ENCODE assay signal across 1 cellular context in genomic region chr19:5799247-5800241, GRCh38.
A peak's percentile ranks its signal among the peaks of the same experiment; 100 is the strongest.
TF ChIP-seq lines count a peak whose summit lies in the region.

No MANE protein-coding gene starts in this region.

TF ChIP-seq in K562, 482 proteins besides CTCF, POLR2A, EP300 and RAD21 (continued from another document and continues in another):
- TF ChIP-seq SAFB2 (IDR thresholded peaks at IDR 0.05; ENCODE audit: borderline replicate concordance, low read depth, low read length, severe bottlenecking) = no peak
- TF ChIP-seq MTF1 (CRISPR knock-in tag; IDR thresholded peaks at IDR 0.05; ENCODE audit: borderline replicate concordance) = no peak
- no peak for TF ChIP-seq ZNF277 (CRISPR knock-in tag; IDR thresholded peaks at IDR 0.05; ENCODE audit: borderline replicate concordance)
- TF ChIP-seq GABPB1 (CRISPR knock-in tag; IDR thresholded peaks at IDR 0.05) = peak; percentile 56; the same call in 1 of the 2 replicates
- no peak for TF ChIP-seq U2AF1 (optimal IDR thresholded peaks at IDR 0.05; ENCODE audit: low read depth, low read length)
- peak; percentile 97 for TF ChIP-seq HNRNPL (IDR thresholded peaks at IDR 0.05; ENCODE audit: low read depth, low read length)
- peak; percentile 97 for TF ChIP-seq POLR2AphosphoS5 (IDR thresholded peaks at IDR 0.05; ENCODE audit: control insufficient read depth, insufficient read depth, low read depth, low read length)
- TF ChIP-seq ZNF311 (CRISPR knock-in tag; IDR thresholded peaks at IDR 0.05) = 0 out of 2 replicates have a peak, but pooled peaks have one; percentile 60
- no peak for TF ChIP-seq HCFC1 (IDR thresholded peaks at IDR 0.05; ENCODE audit: low read depth, low read length)
- TF ChIP-seq SUPT5H (IDR thresholded peaks at IDR 0.05) = no peak
- TF ChIP-seq ARID4B (CRISPR knock-in tag; IDR thresholded peaks at IDR 0.05) = peak; percentile 42; the same call in 1 of the 2 replicates
- no peak for TF ChIP-seq ZNF407 (IDR thresholded peaks at IDR 0.05; ENCODE audit: low read depth)
- TF ChIP-seq PRPF4 (IDR thresholded peaks at IDR 0.05; ENCODE audit: insufficient read depth, low read depth, low read length, poor library complexity, severe bottlenecking) = no peak
- TF ChIP-seq PRMT5 (CRISPR knock-in tag; IDR thresholded peaks at IDR 0.05) = no peak
- no peak for TF ChIP-seq ZKSCAN3 (CRISPR knock-in tag; IDR thresholded peaks at IDR 0.05)
- TF ChIP-seq SETDB1 (IDR thresholded peaks at IDR 0.05; ENCODE audit: low read length) = no peak
- peak; percentile 53; the same call in 1 of the 2 replicates for TF ChIP-seq MXI1 (IDR thresholded peaks at IDR 0.05; ENCODE audit: low read depth, low read length)
- no peak for TF ChIP-seq BRD9 (IDR thresholded peaks at IDR 0.05; ENCODE audit: low read depth, partially characterized antibody)
- TF ChIP-seq GATAD2A (IDR thresholded peaks at IDR 0.05) = peak; percentile 98
- TF ChIP-seq ZFP91 (CRISPR knock-in tag; IDR thresholded peaks at IDR 0.05) = no peak
- no peak for TF ChIP-seq CBX8 (IDR thresholded peaks at IDR 0.05; ENCODE audit: borderline replicate concordance, extremely low read depth, low read depth, low read length, poor library complexity, severe bottlenecking)
- TF ChIP-seq MXD1 (CRISPR knock-in tag; IDR thresholded peaks at IDR 0.05; ENCODE audit: borderline replicate concordance, poor library complexity, severe bottlenecking) = no peak
- 0 out of 2 replicates have a peak, but pooled peaks have one; percentile 37 for TF ChIP-seq KLF1 (tag; IDR thresholded peaks at IDR 0.05)
- TF ChIP-seq ZNF24 (IDR thresholded peaks at IDR 0.05) = no peak
- no peak for TF ChIP-seq NCOA6 (IDR thresholded peaks at IDR 0.05)
- no peak for TF ChIP-seq CREBBP (IDR thresholded peaks at IDR 0.05; ENCODE audit: low read depth, low read length)
- no peak for TF ChIP-seq MED1 (CRISPR knock-in tag; IDR thresholded peaks at IDR 0.05; ENCODE audit: borderline replicate concordance)
- no peak for TF ChIP-seq TEAD2 (tag; IDR thresholded peaks at IDR 0.05)
- peak; percentile 83 for TF ChIP-seq PCBP1 (IDR thresholded peaks at IDR 0.05; ENCODE audit: low read depth, low read length, poor library complexity, severe bottlenecking)
- TF ChIP-seq ZNF699 (CRISPR knock-in tag; IDR thresholded peaks at IDR 0.05; ENCODE audit: insufficient replicate concordance) = no peak
- TF ChIP-seq ATF3 (IDR thresholded peaks at IDR 0.05) = no peak
- TF ChIP-seq ATF3 (CRISPR knock-in tag; conservative IDR thresholded peaks at IDR 0.05) = no peak
- TF ChIP-seq TBL1XR1 (IDR thresholded peaks at IDR 0.05; ENCODE audit: low read length in 2 of 2) = peak; percentile 16 to 85; a peak in 3 of 4 replicates
- TF ChIP-seq PHB2 (IDR thresholded peaks at IDR 0.05; ENCODE audit: low read depth) = peak; percentile 87
- TF ChIP-seq RBM22 (IDR thresholded peaks at IDR 0.05; ENCODE audit: low read depth, low read length, poor library complexity, severe bottlenecking) = no peak
- peak; percentile 99 for TF ChIP-seq MYNN (IDR thresholded peaks at IDR 0.05)
- TF ChIP-seq MYNN (CRISPR knock-in tag; IDR thresholded peaks at IDR 0.05) = no peak
- no peak for TF ChIP-seq PHTF2 (CRISPR knock-in tag; IDR thresholded peaks at IDR 0.05)
- TF ChIP-seq GATAD2B (IDR thresholded peaks at IDR 0.05; ENCODE audit: borderline replicate concordance) = no peak
- TF ChIP-seq NBN (IDR thresholded peaks at IDR 0.05; ENCODE audit: low read depth) = peak; percentile 88
- no peak; the same call in 1 of the 2 replicates for TF ChIP-seq NR2C2 (CRISPR knock-in tag; IDR thresholded peaks at IDR 0.05)
- TF ChIP-seq NR2C2 (tag; IDR thresholded peaks at IDR 0.05) = peak; percentile 70; the same call in 1 of the 2 replicates
- no peak for TF ChIP-seq SIX5 (IDR thresholded peaks at IDR 0.05; ENCODE audit: borderline replicate concordance in 1 of 2, insufficient read depth in 1 of 2, low read depth in 1 of 2, low read length in 2 of 2)
- TF ChIP-seq RBFOX2 (IDR thresholded peaks at IDR 0.05; ENCODE audit: low read depth, low read length) = peak; percentile 59
- TF ChIP-seq RFX1 (IDR thresholded peaks at IDR 0.05) = no peak
- TF ChIP-seq ZEB2 (IDR thresholded peaks at IDR 0.05) = peak; percentile 68
- TF ChIP-seq MAFF (IDR thresholded peaks at IDR 0.05; ENCODE audit: low read length) = no peak
- TF ChIP-seq FOXJ3 (CRISPR knock-in tag; IDR thresholded peaks at IDR 0.05) = no peak
- peak; percentile 58; the same call in 1 of the 2 replicates for TF ChIP-seq ZNF134 (CRISPR knock-in tag; conservative IDR thresholded peaks at IDR 0.05)
- TF ChIP-seq ZNF764 (CRISPR knock-in tag; IDR thresholded peaks at IDR 0.05; ENCODE audit: low read depth) = no peak
- peak; percentile 94 for TF ChIP-seq VEZF1 (CRISPR knock-in tag; IDR thresholded peaks at IDR 0.05)
- peak; percentile 93 for TF ChIP-seq SMAD1 (IDR thresholded peaks at IDR 0.05; ENCODE audit: low read depth, low read length, partially characterized antibody)
- TF ChIP-seq MYBL2 (IDR thresholded peaks at IDR 0.05; ENCODE audit: low read depth) = no peak
- TF ChIP-seq MYBL2 (CRISPR knock-in tag; IDR thresholded peaks at IDR 0.05; ENCODE audit: borderline replicate concordance) = no peak
